Comparison of ENCODE assay signal across 12 cellular contexts in genomic region chr3:126288314-126288713, GRCh38.
DNase-seq lines count a peak whose midpoint lies in the region; ATAC-seq and TF ChIP-seq lines count a peak whose summit lies in the region.
"Had no signal": no experiment of that assay in that cellular context is flagged by ENCODE, and none has a peak within 500 bp of the region (broad histone marks: within the 10 kb centered on the region; RNA-seq: fewer than 3 reads in every experiment).

No MANE protein-coding gene starts in this region.

- H3K36me3 ChIP-seq in mucosa of descending colon (ENCODE audit: low read depth) = no peaks in the 10 kb centered on the region
- H3K36me3 ChIP-seq in thoracic aorta = no peaks in the 10 kb centered on the region
- H3K36me3 ChIP-seq: upper lobe of right lung had no signal

- DNase-seq in amygdala (lab: John Stamatoyannopoulos, UW) = peak in 40 of 56 donors; percentile 14 to 75 (median 40)
- DNase-seq in globus pallidus (ENCODE audit: low spot score) = peak; percentile 29
- peak in 1 of 3 donors; percentile 16 for DNase-seq in mucosa of descending colon
- no peak for DNase-seq in thoracic aorta (ENCODE audit: low spot score)
- DNase-seq in activated CD4-positive, alpha-beta T cell treated with anti-CD3 and anti-CD28 coated beads, Interleukin-2, amount 10 ng/mL, durations not matched to agents 24 days and 14 days = no peak
- DNase-seq in NCI-H1436 (lab: John Stamatoyannopoulos, UW) = no peak
- DNase-seq: activated CD8-positive, alpha-beta T cell treated with anti-CD3 and anti-CD28 coated beads, Interleukin-2, amount 10 ng/mL, durations not matched to agents 7 days and 5 days; KG1; NCI-H446 treated with DMSO at 0.1 percent for 48 hours; stimulated activated CD4-positive, alpha-beta T cell treated with anti-CD3 and anti-CD28 coated beads, Interleukin-4, amount 100 ng/mL, for 4 hours had no signal

- intact Hi-C loops in mucosa of descending colon (cut with DNase I, micrococcal nuclease) = no loop called here
- intact Hi-C loops in activated CD4-positive, alpha-beta T cell treated with anti-CD3 and anti-CD28 coated beads, Interleukin-2, amount 10 ng/mL, durations not matched to agents 24 days and 14 days (cut with micrococcal nuclease) = no loop called here

- no peak overlapping the region for H3K27ac Mint-ChIP-seq in activated CD4-positive, alpha-beta T cell treated with anti-CD3 and anti-CD28 coated beads, Interleukin-2, amount 10 ng/mL, durations not matched to agents 24 days and 14 days
- H3K27ac Mint-ChIP-seq: activated CD8-positive, alpha-beta T cell treated with anti-CD3 and anti-CD28 coated beads, Interleukin-2, amount 10 ng/mL, durations not matched to agents 7 days and 5 days had no signal

- ATAC-seq in mucosa of descending colon (peak; percentile 43), thoracic aorta (ENCODE audit: insufficient number of reproducible peaks, low FRiP score, low read depth) (no peak), HG03045 (IDR thresholded peaks at IDR 0.05; ENCODE audit: unreplicated experiment) (no peak)
- ATAC-seq: activated CD8-positive, alpha-beta T cell treated with anti-CD3 and anti-CD28 coated beads, Interleukin-2, amount 10 ng/mL, durations not matched to agents 7 days and 5 days had no signal

- H3K36me3 Mint-ChIP-seq in activated CD4-positive, alpha-beta T cell treated with anti-CD3 and anti-CD28 coated beads, Interleukin-2, amount 10 ng/mL, durations not matched to agents 24 days and 14 days (ENCODE audit: low read depth) = no peaks in the 10 kb centered on the region

- H3K27ac ChIP-seq in thoracic aorta = peak overlapping the region; percentile 91

- no peak overlapping the region for H3K4me3 ChIP-seq in mucosa of descending colon
- peak overlapping the region; percentile 76 for H3K4me3 ChIP-seq in thoracic aorta

- H3K4me1 Mint-ChIP-seq in activated CD4-positive, alpha-beta T cell treated with anti-CD3 and anti-CD28 coated beads, Interleukin-2, amount 10 ng/mL, durations not matched to agents 24 days and 14 days = no peaks in the 10 kb centered on the region

- H3K27me3 ChIP-seq in thoracic aorta (replicated peaks; ENCODE audit: insufficient read depth) = no peaks in the 10 kb centered on the region

- TF ChIP-seq CTCF in mucosa of descending colon (IDR thresholded peaks at IDR 0.05) = no peak
- no peak for TF ChIP-seq CTCF in thoracic aorta (IDR thresholded peaks at IDR 0.05)

- peaks cover 30% of the 10 kb centered on the region for H3K27me3 Mint-ChIP-seq in activated CD4-positive, alpha-beta T cell treated with anti-CD3 and anti-CD28 coated beads, Interleukin-2, amount 10 ng/mL, durations not matched to agents 24 days and 14 days

- H3K9me3 Mint-ChIP-seq in activated CD4-positive, alpha-beta T cell treated with anti-CD3 and anti-CD28 coated beads, Interleukin-2, amount 10 ng/mL, durations not matched to agents 24 days and 14 days = no peaks in the 10 kb centered on the region

- no peak overlapping the region for H3K4me3 Mint-ChIP-seq in activated CD4-positive, alpha-beta T cell treated with anti-CD3 and anti-CD28 coated beads, Interleukin-2, amount 10 ng/mL, durations not matched to agents 24 days and 14 days
- H3K4me3 Mint-ChIP-seq: activated CD8-positive, alpha-beta T cell treated with anti-CD3 and anti-CD28 coated beads, Interleukin-2, amount 10 ng/mL, durations not matched to agents 7 days and 5 days had no signal

- peaks cover 7% of the 10 kb centered on the region for H3K4me1 ChIP-seq in mucosa of descending colon (ENCODE audit: low read depth)
- H3K4me1 ChIP-seq in thoracic aorta (ENCODE audit: control insufficient read depth in 1 of 2, low read depth in 2 of 2) = peaks cover 7 to 26% of the 10 kb centered on the region in 2 donors

- no peaks in the 10 kb centered on the region for H3K9me3 ChIP-seq in mucosa of descending colon
- H3K9me3 ChIP-seq in thoracic aorta = no peaks in the 10 kb centered on the region
- H3K9me3 ChIP-seq: upper lobe of right lung had no signal

Comparison
In these comparisons a context has a peak if more than half of its experiments do, and no peak if none do; other contexts are left out.
1. DNase-seq: peak in amygdala (40 of 56) and globus pallidus (single experiment); none in thoracic aorta (single experiment), activated CD4-positive, alpha-beta T cell treated with anti-CD3 and anti-CD28 coated beads, Interleukin-2, amount 10 ng/mL, durations not matched to agents 24 days and 14 days (single experiment) and NCI-H1436 (single experiment).